In the genomic region with DNA sequence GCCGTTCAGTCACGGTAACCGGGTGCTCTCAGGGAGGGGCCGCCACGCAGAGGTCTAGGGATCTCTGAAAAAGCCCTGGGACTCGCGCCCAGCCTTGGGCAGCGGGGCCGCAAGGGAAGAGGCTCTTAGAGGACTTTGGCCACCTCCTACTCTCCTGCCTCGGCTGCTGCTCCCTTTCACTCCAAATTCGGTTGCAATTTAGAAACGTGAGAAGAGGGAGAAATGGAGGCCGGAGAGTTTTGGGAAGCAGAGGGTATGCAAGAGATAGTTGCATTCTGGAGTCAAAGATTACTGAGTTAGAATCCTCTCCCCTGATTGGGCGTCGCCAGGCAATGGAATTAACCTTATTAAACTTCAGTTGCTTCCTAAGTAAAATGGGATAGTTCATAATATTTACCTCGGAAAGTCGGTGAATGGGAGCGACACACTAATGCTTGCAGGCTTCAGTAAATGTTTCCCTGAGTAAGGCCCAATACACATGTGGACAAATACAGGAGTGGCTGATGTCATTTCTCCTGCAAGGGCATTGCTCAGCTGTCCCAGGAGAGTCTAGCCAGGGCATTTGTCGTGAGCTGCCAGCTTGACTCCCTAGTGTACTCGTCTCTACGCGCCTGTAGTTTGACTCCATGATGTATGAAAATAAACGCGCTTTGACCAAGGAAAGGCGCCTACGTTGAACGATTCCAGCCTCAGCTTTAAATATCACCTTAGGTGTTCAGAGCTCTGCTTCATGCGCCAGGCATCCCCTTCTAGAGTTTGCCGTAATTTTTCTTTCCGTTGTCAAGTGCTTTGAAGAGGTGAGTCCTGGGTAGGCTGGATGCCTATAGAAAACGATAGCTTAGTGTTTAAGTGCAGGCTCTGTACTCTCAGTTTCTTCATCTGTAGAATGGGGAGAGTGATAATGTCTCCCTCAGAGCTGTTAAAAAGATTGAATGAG, we compare ENCODE assay signal across 8 cellular contexts. TPM values are rescaled to one million over a fixed set of nuclear protein-coding genes. Genes with fewer than 3 reads are reported as not detected.
DNase-seq lines count a peak whose midpoint lies in the region; ATAC-seq and TF ChIP-seq lines count a peak whose summit lies in the region.

No MANE protein-coding gene starts in this region.

- ATAC-seq in GM21360 (IDR thresholded peaks at IDR 0.05; ENCODE audit: unreplicated experiment), result peak; percentile 27
- ATAC-seq in HG03521 (IDR thresholded peaks at IDR 0.05; ENCODE audit: unreplicated experiment), result peak; percentile 32

- H3K27me3 ChIP-seq in SJCRH30 (no peaks in the 10 kb centered on the region), thyroid gland (no peaks in the 10 kb centered on the region)

- intact Hi-C loops in lower leg skin (cut with DNase I; ENCODE audit: low total_unique reads), result no loop called here
- intact Hi-C loops in thyroid gland (cut with DNase I), result no loop called here

- H3K4me1 ChIP-seq in SJCRH30 (peaks cover 9% of the 10 kb centered on the region; the same call in 1 of the 2 replicates), thyroid gland (peaks cover 22 to 24% of the 10 kb centered on the region in 2 donors)

- H3K36me3 ChIP-seq in SJCRH30, result peaks cover 40% of the 10 kb centered on the region
- peaks cover 5 to 9% of the 10 kb centered on the region in 2 donors for H3K36me3 ChIP-seq in thyroid gland

- TF ChIP-seq POLR2A in lower leg skin (IDR thresholded peaks at IDR 0.05) (no peak), thyroid gland (IDR thresholded peaks at IDR 0.05) (no peak)

- H3K4me3 ChIP-seq in SJCRH30 (peak overlapping the region; percentile 82), lower leg skin (ENCODE audit: low read depth, poor library complexity, severe bottlenecking) (peak overlapping the region; percentile 60), thyroid gland (replicated peaks in 1 of 3) (peak overlapping the region; percentile 24 to 99 (median 86))

- H3K27ac ChIP-seq in SJCRH30 (peak overlapping the region; percentile 83), thyroid gland (peak overlapping the region; percentile 55 to 71 (median 71))

- H3K9me3 ChIP-seq in SJCRH30 (replicated peaks) (no peaks in the 10 kb centered on the region), thyroid gland (no peaks in the 10 kb centered on the region)

- DNase-seq in NCI-H1417 (lab: John Stamatoyannopoulos, UW) (peak; percentile 5 to 68 (median 40)), NCI-H1417 treated with DMSO at 0.1 percent for 48 hours (lab: John Stamatoyannopoulos, UW) (no peak), SJCRH30 (peak; percentile 63 to 72), dedifferentiated amniotic fluid mesenchymal stem cell (ENCODE audit: extremely low spot score) (peak; percentile 60), lower leg skin (ENCODE audit: low spot score in 2 of 2) (no peak), thyroid gland (peak; percentile 50 to 51)

- WGBS in lower leg skin, 2 donors, result 4 to 6% methylated on average over 31 of the region's 31 CpGs
- WGBS in thyroid gland, 2 donors, result 3 to 6% methylated on average over 31 of the region's 31 CpGs

- TF ChIP-seq CTCF in lower leg skin (IDR thresholded peaks at IDR 0.05) (no peak), thyroid gland (IDR thresholded peaks at IDR 0.05) (no peak)

RNA-seq across cellular contexts. Expression of a gene that starts 0.7 kb away (rescaled TPM):
- total RNA-seq in SJCRH30 (2014; rRNA removed; shearing (Covaris generic)), result 150 and 179 TPM in 2 replicates
- 10 to 100 TPM; 17.0 to 42.2 (median 34.6) TPM for total RNA-seq in lower leg skin
- total RNA-seq in thyroid gland, result 10 to 100 TPM; 28.4 to 75.3 (median 58.7) TPM

RNA-seq across cellular contexts. Expression of a gene that starts 0.9 kb away (rescaled TPM):
- total RNA-seq in SJCRH30 (2014; rRNA removed; shearing (Covaris generic)), result 243 and 262 TPM in 2 replicates
- 10 to 100 TPM; 39.9 to 98.6 (median 46.1) TPM for total RNA-seq in lower leg skin
- total RNA-seq in thyroid gland, result 100 to 1,000 TPM in 1 of 4 donors, 10 to 100 TPM in 3; 55.0 to 120 (median 68.2) TPM

RNA-seq across cellular contexts. Expression of a gene that starts 26.7 kb away (rescaled TPM):
- 140 TPM in 2 replicates for total RNA-seq in SJCRH30 (2014; rRNA removed; shearing (Covaris generic))
- total RNA-seq in lower leg skin (100 to 1,000 TPM in 3 of 4 donors, 10 to 100 TPM in 1; 77.3 to 149 (median 124) TPM), thyroid gland (100 to 1,000 TPM; 130 to 167 (median 146) TPM)

Comparison
In these comparisons a context has a peak if more than half of its experiments do, and no peak if none do; other contexts are left out.
1. DNase-seq: peak in NCI-H1417 (3 of 3), SJCRH30 (2 of 2), dedifferentiated amniotic fluid mesenchymal stem cell (single experiment) and thyroid gland (2 of 2); none in NCI-H1417 treated with DMSO at 0.1 percent for 48 hours (single experiment) and lower leg skin (0 of 2).
2. Peak in every context shown above with its lines, with median percentiles within 50 percentile points of each other: H3K4me3 ChIP-seq.